Comparison of ENCODE assay signal across 8 cellular contexts in the genomic region with DNA sequence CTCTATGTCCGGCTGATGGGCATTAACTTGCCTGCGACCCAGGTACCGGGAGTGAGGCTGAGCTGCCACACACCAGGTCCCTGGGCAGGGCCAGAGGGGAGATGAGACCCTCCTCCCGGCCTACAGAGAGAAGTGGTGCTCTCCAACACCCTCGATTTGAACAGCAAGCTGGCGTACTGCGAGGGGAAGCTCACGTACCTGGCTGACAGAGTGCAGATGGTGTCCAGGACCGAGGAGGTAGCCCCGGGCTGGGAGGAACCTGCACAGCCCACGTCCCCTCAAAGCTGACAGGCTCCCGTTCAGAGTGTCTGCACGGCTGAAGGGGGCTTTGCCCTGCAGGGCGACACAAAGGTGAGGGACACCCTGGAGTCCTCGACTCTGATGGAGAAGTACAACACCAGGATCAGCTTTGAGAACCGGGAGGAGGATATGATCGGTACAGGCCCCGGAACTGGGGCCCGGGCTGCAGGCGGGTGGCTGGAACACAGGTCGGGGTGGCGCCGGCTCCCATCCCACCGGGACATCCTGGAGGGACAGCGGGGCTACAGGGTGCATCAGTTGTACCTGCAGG. TPM values are rescaled to one million over a fixed set of nuclear protein-coding genes. Genes with fewer than 3 reads are reported as not detected.
A peak's percentile ranks its signal among the peaks of the same experiment; 100 is the strongest.
DNase-seq lines count a peak whose midpoint lies in the region; ATAC-seq and TF ChIP-seq lines count a peak whose summit lies in the region.

No MANE protein-coding gene starts in this region.

- intact Hi-C loops in HCT116 (cut with micrococcal nuclease) (no loop called here), adrenal gland (cut with DNase I) (no loop called here)

- peak; percentile 7 for ATAC-seq in HCT116
- ATAC-seq in activated T-helper 17 cell treated with anti-CD3 and anti-CD28 coated beads, Interleukin-2, amount 50 U/mL, for 72 hours (replicated peaks): no peak
- no peak for ATAC-seq in stimulated activated memory B cell treated with anti-CD40 and anti-IgM and Interleukin-4, amounts not matched to agents 10 μg/mL and 1 μg/mL and 100 μg/mL, for 72 hours
- ATAC-seq in HG02798 (IDR thresholded peaks at IDR 0.05; ENCODE audit: poor library complexity, unreplicated experiment): no peak

- H3K79me2 ChIP-seq in HCT116 (ENCODE audit: insufficient read depth, low read length): peaks cover 46% of the 10 kb centered on the region

- H3K9me2 ChIP-seq in HCT116 (ENCODE audit: insufficient read depth): no peaks in the 10 kb centered on the region

- H3K9ac ChIP-seq in HCT116 (ENCODE audit: low read length) (peak overlapping the region; percentile 96), iPS-15b (ENCODE audit: low read depth, low read length) (no peak overlapping the region)

- H3K36me3 ChIP-seq in HCT116 (ENCODE audit: control insufficient read depth in 1 of 2, insufficient read depth in 2 of 2, low read length in 2 of 2) (peaks cover 5 to 8% of the 10 kb centered on the region in 2 experiments; a peak in 3 of 4 replicates), iPS-15b (ENCODE audit: control insufficient read depth, insufficient read depth, low read length) (peaks cover 4% of the 10 kb centered on the region), adrenal gland (replicated peaks in 1 of 2) (no peaks in the 10 kb centered on the region)

- peak overlapping the region; percentile 87 for H3K27ac Mint-ChIP-seq in activated T-helper 17 cell treated with anti-CD3 and anti-CD28 coated beads, Interleukin-2, amount 50 U/mL, for 72 hours
- H3K27ac Mint-ChIP-seq in stimulated activated memory B cell treated with anti-CD40 and anti-IgM and Interleukin-4, amounts not matched to agents 10 μg/mL and 1 μg/mL and 100 μg/mL, for 72 hours: peak overlapping the region; percentile 92

- H3K4me2 ChIP-seq in HCT116 (ENCODE audit: low read length): peak overlapping the region; percentile 90

- no peak for TF ChIP-seq CTCF in HCT116 (IDR thresholded peaks at IDR 0.05 in 2 of 3, conservative IDR thresholded peaks at IDR 0.05 in 1 of 3; ENCODE audit: borderline replicate concordance in 1 of 3, insufficient read depth in 1 of 3, low read depth in 2 of 3, low read length in 2 of 3)
- TF ChIP-seq CTCF in adrenal gland (IDR thresholded peaks at IDR 0.05): no peak

- H3K4me3 Mint-ChIP-seq in activated T-helper 17 cell treated with anti-CD3 and anti-CD28 coated beads, Interleukin-2, amount 50 U/mL, for 72 hours: peak overlapping the region; percentile 81
- H3K4me3 Mint-ChIP-seq in stimulated activated memory B cell treated with anti-CD40 and anti-IgM and Interleukin-4, amounts not matched to agents 10 μg/mL and 1 μg/mL and 100 μg/mL, for 72 hours: peak overlapping the region; percentile 89

- H3K4me1 ChIP-seq in HCT116 (ENCODE audit: control insufficient read depth in 1 of 2, insufficient read depth in 2 of 2, low read length in 2 of 2): peaks cover 18 to 22% of the 10 kb centered on the region in 2 experiments
- H3K4me1 ChIP-seq in iPS-15b (ENCODE audit: control insufficient read depth, insufficient read depth, low read length): no peaks in the 10 kb centered on the region
- H3K4me1 ChIP-seq in adrenal gland (replicated peaks in 1 of 2): peaks cover 9 to 25% of the 10 kb centered on the region in 2 donors

- POLR2A ChIA-PET in HCT116 (lab: Charles Lee): no interaction called here

- BruUV-seq in HCT116 (replicated peaks; lab: Mats Ljungman, UMichigan): no TSS peak

- RAD21 ChIA-PET in HCT116 (lab: Charles Lee; ENCODE audit: low non-redundant PET in 1 of 2, low total read pairs in 2 of 2, uncharacterized antibody in 2 of 2, unreplicated experiment in 2 of 2): no interaction called here

- H3K27me3 Mint-ChIP-seq in activated T-helper 17 cell treated with anti-CD3 and anti-CD28 coated beads, Interleukin-2, amount 50 U/mL, for 72 hours: no peaks in the 10 kb centered on the region
- H3K27me3 Mint-ChIP-seq in stimulated activated memory B cell treated with anti-CD40 and anti-IgM and Interleukin-4, amounts not matched to agents 10 μg/mL and 1 μg/mL and 100 μg/mL, for 72 hours: no peaks in the 10 kb centered on the region

- no peaks in the 10 kb centered on the region for H4K20me1 ChIP-seq in HCT116 (ENCODE audit: insufficient read depth)

- no peak for DNase-seq in HCT116 (ENCODE audit: low read depth, low spot score)
- no peak for DNase-seq in NCI-H146 treated with DMSO at 0.1 percent for 48 hours (lab: John Stamatoyannopoulos, UW; ENCODE audit: unreplicated experiment)
- DNase-seq in adrenal gland: no peak
- DNase-seq in midbrain (lab: John Stamatoyannopoulos, UW): no peak

- CTCF ChIA-PET in HCT116 (lab: Charles Lee): interaction anchor here (0.9 kb wide), 1 partner anchor 223 kb away, joined by 3 read pairs; no protein-coding TSS in a partner anchor

- H2AFZ ChIP-seq in HCT116 (ENCODE audit: low read depth, low read length, poor library complexity, severe bottlenecking): no peak overlapping the region

- TF ChIP-seq POLR2A in HCT116 (IDR thresholded peaks at IDR 0.05; ENCODE audit: borderline replicate concordance, extremely low read depth, insufficient read depth, insufficient read length) (no peak), adrenal gland (IDR thresholded peaks at IDR 0.05) (no peak)

- peaks cover 4% of the 10 kb centered on the region for H3K4me1 Mint-ChIP-seq in activated T-helper 17 cell treated with anti-CD3 and anti-CD28 coated beads, Interleukin-2, amount 50 U/mL, for 72 hours
- peaks cover 52% of the 10 kb centered on the region for H3K4me1 Mint-ChIP-seq in stimulated activated memory B cell treated with anti-CD40 and anti-IgM and Interleukin-4, amounts not matched to agents 10 μg/mL and 1 μg/mL and 100 μg/mL, for 72 hours

- WGBS in adrenal gland, 4 donors: 76 to 83% (median 80%) methylated on average over 10 to 25 of the region's 25 CpGs

- H3K27ac ChIP-seq in HCT116 (ENCODE audit: low read depth, low read length) (peak overlapping the region; percentile 97), adrenal gland (peak overlapping the region in 2 of 5 donors; percentile 93 to 94)

- H3K9me3 ChIP-seq in HCT116 (ENCODE audit: control insufficient read depth in 1 of 2, insufficient read depth in 1 of 2, low read depth in 1 of 2, low read length in 2 of 2) (no peaks in the 10 kb centered on the region), iPS-15b (ENCODE audit: control insufficient read depth, insufficient read depth, low read length) (no peaks in the 10 kb centered on the region), adrenal gland (replicated peaks in 1 of 3) (no peaks in the 10 kb centered on the region)

- H3K4me3 ChIP-seq in HCT116 (replicated peaks in 1 of 2; ENCODE audit: low read depth in 1 of 2, low read length in 2 of 2): peak overlapping the region; percentile 79 to 93
- H3K4me3 ChIP-seq in iPS-15b (ENCODE audit: low read depth, low read length): peak overlapping the region; percentile 74
- peak overlapping the region in 2 of 4 donors; percentile 76 to 100 for H3K4me3 ChIP-seq in adrenal gland

- H3K9me3 Mint-ChIP-seq in activated T-helper 17 cell treated with anti-CD3 and anti-CD28 coated beads, Interleukin-2, amount 50 U/mL, for 72 hours: no peaks in the 10 kb centered on the region
- no peaks in the 10 kb centered on the region for H3K9me3 Mint-ChIP-seq in stimulated activated memory B cell treated with anti-CD40 and anti-IgM and Interleukin-4, amounts not matched to agents 10 μg/mL and 1 μg/mL and 100 μg/mL, for 72 hours

- TF ChIP-seq RAD21 in HCT116 (IDR thresholded peaks at IDR 0.05; ENCODE audit: low read depth): no peak

- H3K36me3 Mint-ChIP-seq in activated T-helper 17 cell treated with anti-CD3 and anti-CD28 coated beads, Interleukin-2, amount 50 U/mL, for 72 hours (ENCODE audit: low read depth): peaks cover 23% of the 10 kb centered on the region
- H3K36me3 Mint-ChIP-seq in stimulated activated memory B cell treated with anti-CD40 and anti-IgM and Interleukin-4, amounts not matched to agents 10 μg/mL and 1 μg/mL and 100 μg/mL, for 72 hours: peaks cover 20% of the 10 kb centered on the region

- no peaks in the 10 kb centered on the region for H3K27me3 ChIP-seq in HCT116 (ENCODE audit: insufficient read depth, low read length)
- H3K27me3 ChIP-seq in iPS-15b (ENCODE audit: control insufficient read depth, insufficient read depth, low read length): no peaks in the 10 kb centered on the region
- H3K27me3 ChIP-seq in adrenal gland: no peaks in the 10 kb centered on the region

TF ChIP-seq in HCT116, 20 proteins besides CTCF, POLR2A, EP300 and RAD21 (continues in another document):
- TF ChIP-seq CEBPB (IDR thresholded peaks at IDR 0.05; ENCODE audit: low read depth) (no peak), EZH2 (IDR thresholded peaks at IDR 0.05) (no peak), SIN3A (IDR thresholded peaks at IDR 0.05; ENCODE audit: low read depth) (no peak), ZFX (IDR thresholded peaks at IDR 0.05) (no peak), EGR1 (IDR thresholded peaks at IDR 0.05; ENCODE audit: low read depth) (no peak)

RNA-seq across cellular contexts. Expression of gene RABL6, which starts 1.0 kb away (rescaled TPM):
- total RNA-seq in HCT116 (2021; ENCODE audit: unreplicated experiment) (98.6 TPM), adrenal gland (10 to 100 TPM; 46.2 to 82.0 (median 61.0) TPM)
- 71.0 and 76.1 TPM in 2 replicates for polyA plus RNA-seq in HCT116 (2012)
- total RNA-seq in activated T-helper 17 cell treated with anti-CD3 and anti-CD28 coated beads, Interleukin-2, amount 50 U/mL, for 72 hours: 100 to 1,000 TPM in 1 of 2 donors, 10 to 100 TPM in 1; 51.5 to 108 TPM
- 100 to 1,000 TPM in 1 of 3 donors, 10 to 100 TPM in 2; 24.0 to 150 (median 71.1) TPM for polyA plus RNA-seq in adrenal gland

RNA-seq across cellular contexts. Expression of gene CCDC183, which starts 10.6 kb away (rescaled TPM):
- total RNA-seq in HCT116 (2021; ENCODE audit: unreplicated experiment) (2.8 TPM), adrenal gland (1 to 10 TPM in 5 of 8 donors, under 1 TPM in 2, not detected in 1; 0.46 to 3.3 (median 1.7) TPM)
- 1.0 and 1.6 TPM in 2 replicates for polyA plus RNA-seq in HCT116 (2012)
- total RNA-seq in activated T-helper 17 cell treated with anti-CD3 and anti-CD28 coated beads, Interleukin-2, amount 50 U/mL, for 72 hours: 1 to 10 TPM in 1 of 2 donors, under 1 TPM in 1; 0.41 to 2.1 TPM
- polyA plus RNA-seq in adrenal gland: 10 to 100 TPM in 1 of 3 donors, 1 to 10 TPM in 1, under 1 TPM in 1; 0.60 to 17.5 (median 2.4) TPM

RNA-seq across cellular contexts. Expression of gene TMEM141, which starts 15.6 kb away (rescaled TPM):
- 73.6 TPM for total RNA-seq in HCT116 (2021; ENCODE audit: unreplicated experiment)
- polyA plus RNA-seq in HCT116 (2012): 85.5 and 93.7 TPM in 2 replicates
- total RNA-seq in activated T-helper 17 cell treated with anti-CD3 and anti-CD28 coated beads, Interleukin-2, amount 50 U/mL, for 72 hours: 10 to 100 TPM; 30.1 to 30.7 TPM
- total RNA-seq in adrenal gland: 10 to 100 TPM; 31.3 to 78.7 (median 57.1) TPM
- polyA plus RNA-seq in adrenal gland: 10 to 100 TPM; 46.7 to 94.8 (median 76.3) TPM

RNA-seq across cellular contexts. Expression of gene AJM1, which starts 35.6 kb away (rescaled TPM):
- 7.1 TPM for total RNA-seq in HCT116 (2021; ENCODE audit: unreplicated experiment)
- 3.8 and 4.0 TPM in 2 replicates for polyA plus RNA-seq in HCT116 (2012)
- 10 to 100 TPM in 1 of 2 donors, 1 to 10 TPM in 1; 4.3 to 12.9 TPM for total RNA-seq in activated T-helper 17 cell treated with anti-CD3 and anti-CD28 coated beads, Interleukin-2, amount 50 U/mL, for 72 hours
- 1 to 10 TPM in 7 of 8 donors, under 1 TPM in 1; 0.42 to 7.1 (median 3.8) TPM for total RNA-seq in adrenal gland
- polyA plus RNA-seq in adrenal gland: 10 to 100 TPM in 1 of 3 donors, 1 to 10 TPM in 1, under 1 TPM in 1; 0.33 to 13.7 (median 3.2) TPM

RNA-seq across cellular contexts. Expression of gene LCN15, which starts 42.4 kb away (rescaled TPM):
- total RNA-seq in HCT116 (2021; ENCODE audit: unreplicated experiment) (0.76 TPM), adrenal gland (not detected)
- 0.07 and 0.08 TPM in 2 replicates for polyA plus RNA-seq in HCT116 (2012)
- not detected for total RNA-seq in activated T-helper 17 cell treated with anti-CD3 and anti-CD28 coated beads, Interleukin-2, amount 50 U/mL, for 72 hours
- not detected for polyA plus RNA-seq in adrenal gland
